25 cellular contexts compared by ENCODE assay signal in genomic region chr12:28096649-28097048, GRCh38.
"Had no signal": no experiment of that assay in that cellular context is flagged by ENCODE, and none has a peak within 500 bp of the region (broad histone marks: within the 10 kb centered on the region; RNA-seq: fewer than 3 reads in every experiment).

No MANE protein-coding gene starts in this region.

- DNase-seq: activated CD4-positive, alpha-beta memory T cell treated with anti-CD3 and anti-CD28 coated beads for 36 hours; activated CD4-positive, alpha-beta T cell treated with anti-CD3 and anti-CD28 coated beads for 36 hours; activated CD4-positive, alpha-beta T cell treated with anti-CD3 and anti-CD28 coated beads, Interleukin-2, amount 50 U/mL, for 1 hour; activated CD8-positive, alpha-beta memory T cell treated with anti-CD3 and anti-CD28 coated beads, Interleukin-2, amount 50 U/mL, for 4 hours; activated gamma-delta T cell treated with Interleukin-2 at 50 U/mL for 16 hours; activated naive CD4-positive, alpha-beta T cell treated with anti-CD3 and anti-CD28 coated beads for 36 hours; activated T-cell treated with anti-CD3 and anti-CD28 coated beads for 4 hours; activated T-cell treated with anti-CD3 and anti-CD28 coated beads, Interleukin-2, amount 50 U/mL, for 4 hours; anterior cingulate cortex; caudate nucleus; cerebellar nuclear complex; Kasumi-1; KG1; MG63; MV-4-11; NCI-H1092; NCI-H1417 treated with DMSO at 0.1 percent for 48 hours; NCI-H187 treated with DMSO at 0.1 percent for 48 hours; NCI-H524; PC-9; SJCRH30 had no signal

- ATAC-seq: activated CD4-positive, alpha-beta T cell treated with anti-CD3 and anti-CD28 coated beads for 36 hours; activated CD4-positive, CD25-positive, alpha-beta regulatory T cell treated with anti-CD3 and anti-CD28 coated beads, Interleukin-2, amount 50 U/mL, for 24 hours; activated naive CD4-positive, alpha-beta T cell treated with anti-CD3 and anti-CD28 coated beads, Interleukin-2, amount 50 U/mL, for 72 hours; activated T-cell treated with anti-CD3 and anti-CD28 coated beads, Interleukin-2, amount 50 U/mL, for 4 hours; Right ventricle myocardium inferior; WTC11 had no signal
